13 cellular contexts compared by ENCODE assay signal in genomic region chr3:56593455-56594158, GRCh38. TPM values are rescaled to one million over a fixed set of nuclear protein-coding genes. Genes with fewer than 3 reads are reported as not detected.
DNase-seq lines count a peak whose midpoint lies in the region; ATAC-seq and TF ChIP-seq lines count a peak whose summit lies in the region.
"Had no signal": no experiment of that assay in that cellular context is flagged by ENCODE, and none has a peak within 500 bp of the region (broad histone marks: within the 10 kb centered on the region; RNA-seq: fewer than 3 reads in every experiment).

No MANE protein-coding gene starts in this region.

- H3K36me3 Mint-ChIP-seq in activated CD4-positive, alpha-beta T cell treated with anti-CD3 and anti-CD28 coated beads for 36 hours (ENCODE audit: low read depth), result peaks cover 43% of the 10 kb centered on the region
- peaks cover 52% of the 10 kb centered on the region for H3K36me3 Mint-ChIP-seq in activated naive CD8-positive, alpha-beta T cell treated with anti-CD3 and anti-CD28 coated beads for 36 hours
- peaks cover 43% of the 10 kb centered on the region for H3K36me3 Mint-ChIP-seq in stimulated activated effector memory CD8-positive, alpha-beta T cell treated with anti-CD3 and anti-CD28 coated beads, Interleukin-12 subunit alpha, Interleukin-12 subunit beta, amount 100 ng/mL, for 72 hours

- H3K9ac ChIP-seq in smooth muscle cell (ENCODE audit: low read depth), result no peak overlapping the region

- H3K27me3 ChIP-seq in smooth muscle cell (ENCODE audit: low read depth), result no peaks in the 10 kb centered on the region

- peak overlapping the region; percentile 55 for H3K27ac Mint-ChIP-seq in activated CD4-positive, alpha-beta T cell treated with anti-CD3 and anti-CD28 coated beads for 36 hours
- H3K27ac Mint-ChIP-seq in activated naive CD8-positive, alpha-beta T cell treated with anti-CD3 and anti-CD28 coated beads for 36 hours, result peak overlapping the region; percentile 83
- H3K27ac Mint-ChIP-seq in stimulated activated effector memory CD8-positive, alpha-beta T cell treated with anti-CD3 and anti-CD28 coated beads, Interleukin-12 subunit alpha, Interleukin-12 subunit beta, amount 100 ng/mL, for 72 hours, result peak overlapping the region; percentile 75
- H3K27ac Mint-ChIP-seq: nephron had no signal

- no peak overlapping the region for H2AFZ ChIP-seq in smooth muscle cell (ENCODE audit: low read depth)

- peak; percentile 43 for DNase-seq in activated CD4-positive, CD25-positive, alpha-beta regulatory T cell treated with anti-CD3 and anti-CD28 coated beads, Interleukin-2, amount 50 U/mL, for 16 hours (ENCODE audit: low read depth, low spot score)
- DNase-seq in activated CD4-positive, CD25-positive, alpha-beta regulatory T cell treated with anti-CD3 and anti-CD28 coated beads, Interleukin-2, amount 50 U/mL, for 72 hours, result no peak
- peak; percentile 60 for DNase-seq in activated CD4-positive, alpha-beta T cell treated with anti-CD3 and anti-CD28 coated beads for 36 hours
- peak; percentile 8 for DNase-seq in activated naive CD8-positive, alpha-beta T cell treated with anti-CD3 and anti-CD28 coated beads for 36 hours
- DNase-seq in stimulated activated effector memory CD8-positive, alpha-beta T cell treated with anti-CD3 and anti-CD28 coated beads, Interleukin-12 subunit alpha, Interleukin-12 subunit beta, amount 100 ng/mL, for 72 hours (ENCODE audit: low spot score in 2 of 2), result no peak
- no peak for DNase-seq in smooth muscle cell (lab: John Stamatoyannopoulos, UW; ENCODE audit: unreplicated experiment)
- no peak for DNase-seq in NCI-H226
- DNase-seq: DMS79 treated with DMSO at 0.1 percent for 48 hours, islet precursor cell had no signal

- no peaks in the 10 kb centered on the region for H3K27me3 Mint-ChIP-seq in activated CD4-positive, alpha-beta T cell treated with anti-CD3 and anti-CD28 coated beads for 36 hours
- no peaks in the 10 kb centered on the region for H3K27me3 Mint-ChIP-seq in activated naive CD8-positive, alpha-beta T cell treated with anti-CD3 and anti-CD28 coated beads for 36 hours

- H3K36me3 ChIP-seq in smooth muscle cell (ENCODE audit: low read depth), result no peaks in the 10 kb centered on the region

- peaks cover 3% of the 10 kb centered on the region for H4K20me1 ChIP-seq in smooth muscle cell (ENCODE audit: low read depth)

- CTCF ChIA-PET in activated CD4-positive, alpha-beta T cell treated with anti-CD3 and anti-CD28 coated beads for 36 hours (lab: Charles Lee), result interaction anchor here (0.6 to 1.3 kb wide), 6 partner anchors 27 to 938 kb away, joined by 3 to 6 read pairs (median 4); partner anchors contain the start of gene CCDC66

- intact Hi-C loops in activated CD4-positive, alpha-beta T cell treated with anti-CD3 and anti-CD28 coated beads for 36 hours (cut with DNase I, micrococcal nuclease), result loop anchor here in 1 of 2 experiments (5.0 kb wide), 1 partner anchor 36 kb away; the partner anchor contains the start of gene CCDC66

- H3K27ac ChIP-seq in smooth muscle cell (ENCODE audit: low read depth), result no peak overlapping the region
- H3K27ac ChIP-seq: 22Rv1, SK-N-MC had no signal

- H3F3A ChIP-seq in smooth muscle cell (ENCODE audit: low read depth), result no peaks in the 10 kb centered on the region

- WGBS in smooth muscle cell (ENCODE audit: low lambda C conversion rate), result 80% methylated on average over 6 of the region's 6 CpGs

- H3K4me2 ChIP-seq in smooth muscle cell, result no peak overlapping the region

- H3K4me3 ChIP-seq in smooth muscle cell, result no peak overlapping the region
- H3K4me3 ChIP-seq: SK-N-MC had no signal

- peak; percentile 99 for ATAC-seq in activated CD4-positive, alpha-beta T cell treated with anti-CD3 and anti-CD28 coated beads for 36 hours
- ATAC-seq in stimulated activated effector memory CD8-positive, alpha-beta T cell treated with anti-CD3 and anti-CD28 coated beads, Interleukin-12 subunit alpha, Interleukin-12 subunit beta, amount 100 ng/mL, for 72 hours, result peak; percentile 98
- no peak for ATAC-seq in HG02852 (IDR thresholded peaks at IDR 0.05; ENCODE audit: unreplicated experiment)

- H3K9me3 Mint-ChIP-seq in activated CD4-positive, alpha-beta T cell treated with anti-CD3 and anti-CD28 coated beads for 36 hours (ENCODE audit: low read depth), result peaks cover 3% of the 10 kb centered on the region
- H3K9me3 Mint-ChIP-seq in activated naive CD8-positive, alpha-beta T cell treated with anti-CD3 and anti-CD28 coated beads for 36 hours, result peaks cover 17% of the 10 kb centered on the region
- no peaks in the 10 kb centered on the region for H3K9me3 Mint-ChIP-seq in stimulated activated effector memory CD8-positive, alpha-beta T cell treated with anti-CD3 and anti-CD28 coated beads, Interleukin-12 subunit alpha, Interleukin-12 subunit beta, amount 100 ng/mL, for 72 hours

- H3K9me3 ChIP-seq in smooth muscle cell (replicated peaks; ENCODE audit: low read depth), result no peaks in the 10 kb centered on the region

- no peak for TF ChIP-seq CTCF in smooth muscle cell (IDR thresholded peaks at IDR 0.05; ENCODE audit: borderline replicate concordance, insufficient read depth, poor library complexity, severe bottlenecking)

- H3K4me1 Mint-ChIP-seq in activated CD4-positive, alpha-beta T cell treated with anti-CD3 and anti-CD28 coated beads for 36 hours, result peaks cover 66% of the 10 kb centered on the region
- peaks cover 44% of the 10 kb centered on the region for H3K4me1 Mint-ChIP-seq in activated naive CD8-positive, alpha-beta T cell treated with anti-CD3 and anti-CD28 coated beads for 36 hours
- peaks cover 32% of the 10 kb centered on the region for H3K4me1 Mint-ChIP-seq in stimulated activated effector memory CD8-positive, alpha-beta T cell treated with anti-CD3 and anti-CD28 coated beads, Interleukin-12 subunit alpha, Interleukin-12 subunit beta, amount 100 ng/mL, for 72 hours
- H3K4me1 Mint-ChIP-seq: nephron had no signal

- H3K4me3 Mint-ChIP-seq in activated CD4-positive, alpha-beta T cell treated with anti-CD3 and anti-CD28 coated beads for 36 hours, result peak overlapping the region; percentile 18
- no peak overlapping the region for H3K4me3 Mint-ChIP-seq in activated naive CD8-positive, alpha-beta T cell treated with anti-CD3 and anti-CD28 coated beads for 36 hours
- no peak overlapping the region for H3K4me3 Mint-ChIP-seq in stimulated activated effector memory CD8-positive, alpha-beta T cell treated with anti-CD3 and anti-CD28 coated beads, Interleukin-12 subunit alpha, Interleukin-12 subunit beta, amount 100 ng/mL, for 72 hours
- H3K4me3 Mint-ChIP-seq: nephron had no signal

- no peaks in the 10 kb centered on the region for H3K79me2 ChIP-seq in smooth muscle cell (ENCODE audit: low read depth)

- POLR2A ChIA-PET in activated CD4-positive, alpha-beta T cell treated with anti-CD3 and anti-CD28 coated beads for 36 hours (lab: Charles Lee), result interaction anchor here (0.6 kb wide), 1 partner anchor 27 kb away, joined by 3 read pairs; no protein-coding TSS in a partner anchor

- peaks cover 5% of the 10 kb centered on the region for H3K4me1 ChIP-seq in smooth muscle cell (ENCODE audit: low read depth)

RNA-seq across cellular contexts. Expression of gene CCDC66, which starts 36.6 kb away (rescaled TPM):
- total RNA-seq in activated CD4-positive, alpha-beta T cell treated with anti-CD3 and anti-CD28 coated beads for 36 hours, result 10 to 100 TPM; 23.5 to 28.5 TPM
- 10 to 100 TPM; 31.0 to 32.9 TPM for total RNA-seq in activated naive CD8-positive, alpha-beta T cell treated with anti-CD3 and anti-CD28 coated beads for 36 hours
- 24.3 and 26.1 TPM in 2 replicates for total RNA-seq in smooth muscle cell
- polyA plus RNA-seq in smooth muscle cell, result 9.3 and 13.6 TPM in 2 replicates

Comparison
In these comparisons a context has a peak if more than half of its experiments do, and no peak if none do; other contexts are left out.
1. DNase-seq: peak in activated CD4-positive, CD25-positive, alpha-beta regulatory T cell treated with anti-CD3 and anti-CD28 coated beads, Interleukin-2, amount 50 U/mL, for 16 hours (single experiment), activated CD4-positive, alpha-beta T cell treated with anti-CD3 and anti-CD28 coated beads for 36 hours (single experiment) and activated naive CD8-positive, alpha-beta T cell treated with anti-CD3 and anti-CD28 coated beads for 36 hours (single experiment); none in activated CD4-positive, CD25-positive, alpha-beta regulatory T cell treated with anti-CD3 and anti-CD28 coated beads, Interleukin-2, amount 50 U/mL, for 72 hours (single experiment), stimulated activated effector memory CD8-positive, alpha-beta T cell treated with anti-CD3 and anti-CD28 coated beads, Interleukin-12 subunit alpha, Interleukin-12 subunit beta, amount 100 ng/mL, for 72 hours (0 of 2), smooth muscle cell (single experiment) and NCI-H226 (single experiment).
2. Peak in every context shown above with its lines, with median percentiles within 50 percentile points of each other: H3K27ac Mint-ChIP-seq.